Comparison of ENCODE assay signal across 20 cellular contexts in genomic region chr1:228702433-228702832, GRCh38. TPM values are rescaled to one million over a fixed set of nuclear protein-coding genes. Genes with fewer than 3 reads are reported as not detected.
A peak's percentile ranks its signal among the peaks of the same experiment; 100 is the strongest.
DNase-seq lines count a peak whose midpoint lies in the region; ATAC-seq and TF ChIP-seq lines count a peak whose summit lies in the region.
"Had no signal": no experiment of that assay in that cellular context is flagged by ENCODE, and none has a peak within 500 bp of the region (broad histone marks: within the 10 kb centered on the region; RNA-seq: fewer than 3 reads in every experiment).

No MANE protein-coding gene starts in this region.

- TF ChIP-seq CTCF in GM23338 (conservative IDR thresholded peaks at IDR 0.05; ENCODE audit: low read depth in 2 of 2) (peak; percentile 16 to 32; a peak in 3 of 4 replicates), Loucy (conservative IDR thresholded peaks at IDR 0.05; ENCODE audit: low read length) (peak; percentile 22; the same call in 1 of the 2 replicates), endodermal cell (conservative IDR thresholded peaks at IDR 0.05) (peak; percentile 28)

- no peaks in the 10 kb centered on the region for H4K20me1 ChIP-seq in GM23338 (replicated peaks; ENCODE audit: insufficient read depth)
- no peaks in the 10 kb centered on the region for H4K20me1 ChIP-seq in Loucy (ENCODE audit: insufficient read depth, low read length, poor library complexity, severe bottlenecking)
- H4K20me1 ChIP-seq: BLaER1 treated with 17β-estradiol and CSF1 and Interleukin-3, amounts not matched to agents 10 nM and 100 nM had no signal

- no peak for ATAC-seq in GM23338
- ATAC-seq in GM19324 (IDR thresholded peaks at IDR 0.05; ENCODE audit: low FRiP score, unreplicated experiment) = no peak
- ATAC-seq: A549; CD8-positive, alpha-beta T cell had no signal

- H3K4me3 Mint-ChIP-seq in activated CD4-positive, alpha-beta T cell treated with anti-CD3 and anti-CD28 coated beads, Interleukin-2, amount 10 ng/mL, durations not matched to agents 24 days and 14 days = no peak overlapping the region
- no peak overlapping the region for H3K4me3 Mint-ChIP-seq in GM23338
- H3K4me3 Mint-ChIP-seq in endodermal cell = no peak overlapping the region
- H3K4me3 Mint-ChIP-seq: B cell; CD4-positive, alpha-beta T cell; CD8-positive, alpha-beta T cell had no signal

- no peak overlapping the region for H3K4me2 ChIP-seq in GM23338
- H3K4me2 ChIP-seq in Loucy (ENCODE audit: low read depth, low read length, poor library complexity, severe bottlenecking) = no peak overlapping the region
- H3K4me2 ChIP-seq: A549; BLaER1 treated with 17β-estradiol and CSF1 and Interleukin-3, amounts not matched to agents 10 nM and 100 nM had no signal

- H3F3A ChIP-seq in GM23338 (replicated peaks; ENCODE audit: low read depth) (no peaks in the 10 kb centered on the region), Loucy (ENCODE audit: low read depth) (no peaks in the 10 kb centered on the region)

- no peaks in the 10 kb centered on the region for H3K9me3 Mint-ChIP-seq in activated CD4-positive, alpha-beta T cell treated with anti-CD3 and anti-CD28 coated beads, Interleukin-2, amount 10 ng/mL, durations not matched to agents 24 days and 14 days
- H3K9me3 Mint-ChIP-seq in GM23338 (no peaks in the 10 kb centered on the region; the same call in 2 of the 3 replicates), endodermal cell (no peaks in the 10 kb centered on the region)
- H3K9me3 Mint-ChIP-seq: CD8-positive, alpha-beta T cell had no signal

- H3K27ac ChIP-seq in GM23338 (ENCODE audit: low read depth) (no peak overlapping the region), endodermal cell (ENCODE audit: low read depth, low read length) (no peak overlapping the region)
- H3K27ac ChIP-seq: 22Rv1; A549; BLaER1 treated with 17β-estradiol and CSF1 and Interleukin-3, amounts not matched to agents 10 nM and 100 nM; C4-2B had no signal

- H3K36me3 Mint-ChIP-seq in activated CD4-positive, alpha-beta T cell treated with anti-CD3 and anti-CD28 coated beads, Interleukin-2, amount 10 ng/mL, durations not matched to agents 24 days and 14 days (ENCODE audit: low read depth) = no peaks in the 10 kb centered on the region
- H3K36me3 Mint-ChIP-seq in GM23338 (ENCODE audit: low read depth) (no peaks in the 10 kb centered on the region), endodermal cell (ENCODE audit: low read depth) (no peaks in the 10 kb centered on the region)
- H3K36me3 Mint-ChIP-seq: CD8-positive, alpha-beta T cell had no signal

- H3K4me3 ChIP-seq in GM23338 (no peak overlapping the region), Loucy (ENCODE audit: low read length, poor library complexity, severe bottlenecking) (no peak overlapping the region), endodermal cell (ENCODE audit: low read length) (no peak overlapping the region)
- H3K4me3 ChIP-seq: A549; BLaER1 treated with 17β-estradiol and CSF1 and Interleukin-3, amounts not matched to agents 10 nM and 100 nM had no signal

- H3K9me3 ChIP-seq in Loucy (ENCODE audit: insufficient read depth, low read depth, low read length) (no peaks in the 10 kb centered on the region), endodermal cell (ENCODE audit: control insufficient read depth, low read length) (no peaks in the 10 kb centered on the region)
- H3K9me3 ChIP-seq: A549 had no signal

- DNase-seq in activated CD4-positive, alpha-beta T cell treated with anti-CD3 and anti-CD28 coated beads, Interleukin-2, amount 10 ng/mL, durations not matched to agents 24 days and 14 days = peak; percentile 27
- no peak for DNase-seq in activated CD4-positive, alpha-beta T cell treated with anti-CD3 and anti-CD28 coated beads, Interleukin-2, amount 50 U/mL, for 1 hour
- DNase-seq in GM23338 (ENCODE audit: low spot score) (no peak), endodermal cell (no peak), head of caudate nucleus (no peak), anterior cingulate cortex (lab: John Stamatoyannopoulos, UW) (no peak)
- DNase-seq: AML-193; Caco-2; Calu3; CD4-positive, alpha-beta T cell; CD8-positive, alpha-beta T cell; DMS79 treated with DMSO at 0.1 percent for 48 hours; GF-D8 had no signal

- intact Hi-C loops in activated CD4-positive, alpha-beta T cell treated with anti-CD3 and anti-CD28 coated beads, Interleukin-2, amount 10 ng/mL, durations not matched to agents 24 days and 14 days (cut with micrococcal nuclease) = no loop called here
- intact Hi-C loops in head of caudate nucleus (cut with DNase I) = no loop called here

- peaks cover 9% of the 10 kb centered on the region for H3K27me3 Mint-ChIP-seq in activated CD4-positive, alpha-beta T cell treated with anti-CD3 and anti-CD28 coated beads, Interleukin-2, amount 10 ng/mL, durations not matched to agents 24 days and 14 days
- no peaks in the 10 kb centered on the region for H3K27me3 Mint-ChIP-seq in GM23338 (ENCODE audit: insufficient read depth, low read depth, poor library complexity)
- H3K27me3 Mint-ChIP-seq in endodermal cell (ENCODE audit: insufficient read depth) = peaks cover under 1% of the 10 kb centered on the region
- H3K27me3 Mint-ChIP-seq: CD4-positive, alpha-beta T cell had no signal

- no peaks in the 10 kb centered on the region for H3K36me3 ChIP-seq in GM23338 (ENCODE audit: insufficient read depth)
- H3K36me3 ChIP-seq in Loucy (ENCODE audit: insufficient read depth, low read length) = no peaks in the 10 kb centered on the region
- H3K36me3 ChIP-seq in endodermal cell (ENCODE audit: control insufficient read depth, insufficient read depth, low read length) = no peaks in the 10 kb centered on the region
- H3K36me3 ChIP-seq: BLaER1 treated with 17β-estradiol and CSF1 and Interleukin-3, amounts not matched to agents 10 nM and 100 nM had no signal

- H3K79me2 ChIP-seq in GM23338 (replicated peaks; ENCODE audit: insufficient read depth) (no peaks in the 10 kb centered on the region), Loucy (ENCODE audit: insufficient read depth, low read length) (no peaks in the 10 kb centered on the region)

- H3K9me2 ChIP-seq in GM23338 (ENCODE audit: insufficient read depth) (no peaks in the 10 kb centered on the region), Loucy (replicated peaks; ENCODE audit: low read depth, low read length) (no peaks in the 10 kb centered on the region)

- H3K27me3 ChIP-seq in GM23338 (ENCODE audit: insufficient read depth) (no peaks in the 10 kb centered on the region), Loucy (ENCODE audit: insufficient read depth, low read length, poor library complexity, severe bottlenecking) (no peaks in the 10 kb centered on the region), endodermal cell (ENCODE audit: control insufficient read depth, insufficient read depth, low read length, poor library complexity, severe bottlenecking) (no peaks in the 10 kb centered on the region)
- H3K27me3 ChIP-seq: BLaER1 treated with 17β-estradiol and CSF1 and Interleukin-3, amounts not matched to agents 10 nM and 100 nM had no signal

- H3K27ac Mint-ChIP-seq in activated CD4-positive, alpha-beta T cell treated with anti-CD3 and anti-CD28 coated beads, Interleukin-2, amount 10 ng/mL, durations not matched to agents 24 days and 14 days = no peak overlapping the region
- H3K27ac Mint-ChIP-seq in GM23338 (no peak overlapping the region), endodermal cell (no peak overlapping the region)
- H3K27ac Mint-ChIP-seq: B cell; CD4-positive, alpha-beta T cell; CD8-positive, alpha-beta T cell had no signal

- H2AFZ ChIP-seq in GM23338 (no peak overlapping the region), Loucy (ENCODE audit: low read length) (no peak overlapping the region)

- WGBS in endodermal cell (ENCODE audit: insufficient coverage in 1 of 2, insufficient read length in 1 of 2), 2 experiments = 96% methylated on average over 1 of the region's 1 CpG; no CpG with 5 or more reads in 1 of the 2 experiments

- H3K9ac ChIP-seq in Loucy (ENCODE audit: low read depth, low read length, poor library complexity, severe bottlenecking) (no peak overlapping the region), endodermal cell (ENCODE audit: extremely low read depth, low read length, poor library complexity, severe bottlenecking) (no peak overlapping the region)
- H3K9ac ChIP-seq: BLaER1 treated with 17β-estradiol and CSF1 and Interleukin-3, amounts not matched to agents 10 nM and 100 nM had no signal

- H3K4me1 ChIP-seq in GM23338 (ENCODE audit: insufficient read depth) (no peaks in the 10 kb centered on the region), Loucy (ENCODE audit: insufficient read depth, low read length, poor library complexity, severe bottlenecking) (no peaks in the 10 kb centered on the region), endodermal cell (ENCODE audit: control insufficient read depth, insufficient read depth, low read length) (no peaks in the 10 kb centered on the region)
- H3K4me1 ChIP-seq: A549, Caco-2 had no signal

- H3K4me1 Mint-ChIP-seq in activated CD4-positive, alpha-beta T cell treated with anti-CD3 and anti-CD28 coated beads, Interleukin-2, amount 10 ng/mL, durations not matched to agents 24 days and 14 days = no peaks in the 10 kb centered on the region
- H3K4me1 Mint-ChIP-seq in GM23338 = peaks cover 2% of the 10 kb centered on the region; the same call in 2 of the 3 replicates
- peaks cover 5% of the 10 kb centered on the region for H3K4me1 Mint-ChIP-seq in endodermal cell
- H3K4me1 Mint-ChIP-seq: B cell had no signal

TF ChIP-seq in GM23338, 12 proteins besides CTCF, POLR2A, EP300 and RAD21 (continues in another document):
- TF ChIP-seq STAT1 (IDR thresholded peaks at IDR 0.05; ENCODE audit: unreplicated experiment) (no peak), EZH2 (IDR thresholded peaks at IDR 0.05; ENCODE audit: low read depth, unreplicated experiment) (no peak), EZH2phosphoT487 (IDR thresholded peaks at IDR 0.05; ENCODE audit: unreplicated experiment) (no peak)

RNA-seq across cellular contexts. Expression of gene RHOU, which starts 32.8 kb away (rescaled TPM):
- total RNA-seq in activated CD4-positive, alpha-beta T cell treated with anti-CD3 and anti-CD28 coated beads, Interleukin-2, amount 10 ng/mL, durations not matched to agents 24 days and 14 days = 0.51 and 0.69 TPM in 2 replicates
- total RNA-seq in GM23338 (2014; rRNA removed; shearing (Covaris generic)) = 3.7 and 4.4 TPM in 2 replicates
- polyA plus RNA-seq in GM23338 (2016; fragmentation: Nextera tagmentation; extraction: Ambion mirVana) = 0.64 and 0.95 TPM in 2 replicates
- total RNA-seq in endodermal cell = 10 to 100 TPM in 1 of 2 donors, 1 to 10 TPM in 1; 9.0 to 12.0 TPM
- 26.4 TPM for polyA plus RNA-seq in endodermal cell (2013, experiment 1 of 2)
- polyA plus RNA-seq in endodermal cell (2013, experiment 2 of 2) = 24.9 TPM
- total RNA-seq: B cell had no signal
